28 cellular contexts compared by ENCODE assay signal in the genomic region with DNA sequence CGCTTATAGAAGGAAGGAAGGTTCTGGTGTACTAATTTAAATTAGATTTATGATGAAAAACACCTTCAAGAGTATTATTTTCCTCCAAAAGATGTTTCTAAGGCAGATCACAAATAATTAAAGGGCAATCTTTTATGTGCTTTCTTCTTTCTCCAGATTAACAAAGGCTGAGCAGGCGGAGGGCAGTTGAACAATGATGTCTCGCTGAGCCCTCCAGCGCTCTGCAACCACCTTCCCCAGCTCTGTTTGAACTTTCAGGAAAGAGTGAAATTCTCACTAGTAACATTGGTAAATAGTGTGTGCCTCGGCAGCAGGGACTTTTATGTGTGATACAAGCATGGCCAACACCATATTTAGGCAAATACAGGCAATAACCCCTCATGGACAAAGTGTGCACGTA.
"Had no signal": no experiment of that assay in that cellular context is flagged by ENCODE, and none has a peak within 500 bp of the region (broad histone marks: within the 10 kb centered on the region; RNA-seq: fewer than 3 reads in every experiment).

No MANE protein-coding gene starts in this region.

- H3K4me1 Mint-ChIP-seq: naive B cell; naive thymus-derived CD8-positive, alpha-beta T cell; nephron progenitor cell; stimulated activated effector memory CD8-positive, alpha-beta T cell treated with anti-CD3 and anti-CD28 coated beads, Interleukin-12 subunit alpha, Interleukin-12 subunit beta, amount 100 ng/mL, for 72 hours; stimulated activated naive B cell treated with anti-CD40 and anti-IgM and Interleukin-4, amounts not matched to agents 10 μg/mL and 1 μg/mL and 100 μg/mL, for 72 hours had no signal

- H3K9ac ChIP-seq: parathyroid adenoma had no signal

- H3K27ac Mint-ChIP-seq: naive B cell; naive thymus-derived CD8-positive, alpha-beta T cell; natural killer cell treated with Interleukin-12 subunit alpha and Interleukin-12 subunit beta and Interleukin-15 and Interleukin-18, amount 100 ng/mL, for 72 hours; nephron progenitor cell; progenitor cell of endocrine pancreas; stimulated activated effector memory CD8-positive, alpha-beta T cell treated with anti-CD3 and anti-CD28 coated beads, Interleukin-12 subunit alpha, Interleukin-12 subunit beta, amount 100 ng/mL, for 72 hours; stimulated activated naive B cell treated with anti-CD40 and anti-IgM and Interleukin-4, amounts not matched to agents 10 μg/mL and 1 μg/mL and 100 μg/mL, for 72 hours; stimulated activated naive CD8-positive, alpha-beta T cell treated with anti-CD3 and anti-CD28 coated beads, Interleukin-15, Interleukin-2, amounts not matched to agents 100 ng/mL and 50 ng/mL, for 24 hours had no signal

- H3K27me3 ChIP-seq: ovary, right lobe of liver, sigmoid colon, thyroid gland, tibial nerve, upper lobe of left lung, vagina had no signal

- H3K4me3 Mint-ChIP-seq: naive B cell; naive thymus-derived CD8-positive, alpha-beta T cell; natural killer cell treated with Interleukin-12 subunit alpha and Interleukin-12 subunit beta and Interleukin-15 and Interleukin-18, amount 100 ng/mL, for 72 hours; nephron progenitor cell; stimulated activated effector memory CD8-positive, alpha-beta T cell treated with anti-CD3 and anti-CD28 coated beads, Interleukin-12 subunit alpha, Interleukin-12 subunit beta, amount 100 ng/mL, for 72 hours; stimulated activated naive B cell treated with anti-CD40 and anti-IgM and Interleukin-4, amounts not matched to agents 10 μg/mL and 1 μg/mL and 100 μg/mL, for 72 hours; stimulated activated naive CD8-positive, alpha-beta T cell treated with anti-CD3 and anti-CD28 coated beads, Interleukin-15, Interleukin-2, amounts not matched to agents 100 ng/mL and 50 ng/mL, for 24 hours had no signal

- H3K4me1 ChIP-seq: parathyroid adenoma, psoas muscle, right lobe of liver, sigmoid colon, stomach, thyroid gland, tibial nerve, upper lobe of left lung, vagina had no signal

- H3K27ac ChIP-seq: ovary, parathyroid adenoma, psoas muscle, right lobe of liver, sigmoid colon, stomach, thoracic aorta, thyroid gland, tibial nerve, upper lobe of left lung, vagina had no signal

- H3K4me3 ChIP-seq: ovary, psoas muscle, right lobe of liver, sigmoid colon, stomach, thoracic aorta, thyroid gland, tibial nerve, upper lobe of left lung, vagina had no signal

- H3K36me3 ChIP-seq: ovary, right lobe of liver, sigmoid colon, stomach, thoracic aorta, thyroid gland, tibial nerve, upper lobe of left lung, vagina had no signal

- H3K9me3 Mint-ChIP-seq: natural killer cell treated with Interleukin-12 subunit alpha and Interleukin-12 subunit beta and Interleukin-15 and Interleukin-18, amount 100 ng/mL, for 72 hours; stimulated activated effector memory CD8-positive, alpha-beta T cell treated with anti-CD3 and anti-CD28 coated beads, Interleukin-12 subunit alpha, Interleukin-12 subunit beta, amount 100 ng/mL, for 72 hours had no signal

- H3K36me3 Mint-ChIP-seq: naive B cell; naive thymus-derived CD8-positive, alpha-beta T cell; natural killer cell treated with Interleukin-12 subunit alpha and Interleukin-12 subunit beta and Interleukin-15 and Interleukin-18, amount 100 ng/mL, for 72 hours; stimulated activated effector memory CD8-positive, alpha-beta T cell treated with anti-CD3 and anti-CD28 coated beads, Interleukin-12 subunit alpha, Interleukin-12 subunit beta, amount 100 ng/mL, for 72 hours; stimulated activated naive B cell treated with anti-CD40 and anti-IgM and Interleukin-4, amounts not matched to agents 10 μg/mL and 1 μg/mL and 100 μg/mL, for 72 hours had no signal

- H2AFZ ChIP-seq: parathyroid adenoma had no signal

- H3K9me3 ChIP-seq: ovary, psoas muscle, right lobe of liver, sigmoid colon, stomach, thoracic aorta, thyroid gland, tibial nerve, upper lobe of left lung, vagina had no signal

- DNase-seq: naive B cell; naive thymus-derived CD8-positive, alpha-beta T cell; nephron progenitor cell; occipital lobe; ovary; psoas muscle; right cardiac atrium; right lobe of liver; sigmoid colon; small intestine; stimulated activated CD4-positive, alpha-beta T cell treated with anti-CD3 and anti-CD28 coated beads, Interleukin-15, amount 100 ng/mL, for 24 hours; stimulated activated CD4-positive, alpha-beta T cell treated with anti-CD3 and anti-CD28 coated beads, Interleukin-2, amount 100 ng/mL, for 24 hours; stimulated activated CD4-positive, alpha-beta T cell treated with anti-CD3 and anti-CD28 coated beads, Interleukin-2, amount 100 ng/mL, for 48 hours; stimulated activated CD4-positive, alpha-beta T cell treated with anti-CD3 and anti-CD28 coated beads, Interleukin-4, amount 100 ng/mL, for 24 hours; stimulated activated naive B cell treated with anti-CD40 and anti-IgM and Interleukin-4, amounts not matched to agents 10 μg/mL and 1 μg/mL and 100 μg/mL, for 72 hours; stimulated activated naive CD4-positive, alpha-beta T cell treated with Interleukin-2 at 50 U/mL for 16 hours; stomach; thyroid gland; trophoblast cell; upper lobe of left lung had no signal

- H3K79me2 ChIP-seq: parathyroid adenoma had no signal

- ATAC-seq: naive thymus-derived CD8-positive, alpha-beta T cell; natural killer cell treated with Interleukin-12 subunit alpha and Interleukin-12 subunit beta and Interleukin-15 and Interleukin-18, amount 100 ng/mL, for 72 hours; psoas muscle; right cardiac atrium; right lobe of liver; stimulated activated effector memory CD8-positive, alpha-beta T cell treated with anti-CD3 and anti-CD28 coated beads, Interleukin-12 subunit alpha, Interleukin-12 subunit beta, amount 100 ng/mL, for 72 hours; stimulated activated naive B cell treated with anti-CD40 and anti-IgM and Interleukin-4, amounts not matched to agents 10 μg/mL and 1 μg/mL and 100 μg/mL, for 72 hours had no signal
